23 cellular contexts compared by ENCODE assay signal in the genomic region with DNA sequence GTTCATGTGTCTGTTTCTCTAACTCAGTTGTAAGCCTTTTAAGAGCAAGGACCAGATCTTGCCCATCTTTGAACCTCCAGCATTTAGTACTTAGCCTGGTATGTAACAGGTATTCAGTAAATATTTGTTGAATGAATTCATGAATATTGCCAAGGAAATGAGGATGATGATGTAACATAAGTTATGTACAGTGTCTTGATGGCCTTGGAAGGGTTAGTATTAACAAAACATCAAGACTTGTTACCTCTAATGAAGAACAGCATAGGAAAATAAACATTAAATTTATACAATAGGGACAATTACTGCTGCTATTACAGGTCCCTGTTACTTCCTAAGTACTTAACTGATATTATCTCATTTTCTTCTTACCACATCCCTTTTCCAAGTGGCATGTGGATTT.
DNase-seq lines count a peak whose midpoint lies in the region; ATAC-seq, FAIRE-seq and TF ChIP-seq lines count a peak whose summit lies in the region.
"Had no signal": no experiment of that assay in that cellular context is flagged by ENCODE, and none has a peak within 500 bp of the region (broad histone marks: within the 10 kb centered on the region; RNA-seq: fewer than 3 reads in every experiment).

No MANE protein-coding gene starts in this region.

- H3K14ac ChIP-seq in IMR-90 (replicated peaks; ENCODE audit: low read depth, low read length), result no peak overlapping the region

- no peak overlapping the region for H2BK120ac ChIP-seq in IMR-90 (ENCODE audit: low read depth, low read length)

- no peak for FAIRE-seq in K562 (lab: Jason Lieb, UNC)
- FAIRE-seq: H1, kidney had no signal

- 0 out of 3 replicates have a peak overlapping the region, but pooled peaks have one; percentile 4 for H2BK15ac ChIP-seq in IMR-90 (ENCODE audit: low read depth, low read length)

- dilution Hi-C loops in IMR-90 (cut with HindIII; ENCODE audit: low sequenced_read_pairs, unreplicated experiment), result no loop called here

- H3K9ac ChIP-seq in IMR-90 (ENCODE audit: low read depth, low read length) (no peak overlapping the region), K562 (ENCODE audit: insufficient read depth in 1 of 2, low read depth in 2 of 2, low read length in 2 of 2) (no peak overlapping the region)

- H3K4me3 ChIP-seq in IMR-90 (ENCODE audit: insufficient read depth, low read depth, low read length) (no peak overlapping the region), K562 (no peak overlapping the region), tibial nerve (no peak overlapping the region)
- H3K4me3 ChIP-seq: dorsolateral prefrontal cortex, heart right ventricle, mucosa of descending colon, right atrium auricular region had no signal

- H4K20me1 ChIP-seq in IMR-90 (ENCODE audit: insufficient read depth, low read length), result no peaks in the 10 kb centered on the region
- H4K20me1 ChIP-seq in K562 (replicated peaks; ENCODE audit: control insufficient read depth, insufficient read depth, low read length), result no peaks in the 10 kb centered on the region

- H3K4me2 ChIP-seq in IMR-90 (ENCODE audit: low read depth, low read length) (no peak overlapping the region), K562 (ENCODE audit: insufficient read depth, low read length) (no peak overlapping the region)

- H3K79me2 ChIP-seq in K562 (ENCODE audit: control insufficient read depth, insufficient read depth, low read length), result no peaks in the 10 kb centered on the region

- H3K56ac ChIP-seq in IMR-90 (ENCODE audit: extremely low read depth, insufficient read depth, low read length), result no peak overlapping the region

- 0 out of 2 replicates have a peak, but pooled peaks cover 2% of the 10 kb centered on the region for H3K9me1 ChIP-seq in IMR-90 (ENCODE audit: insufficient read depth, low read length)
- no peaks in the 10 kb centered on the region for H3K9me1 ChIP-seq in K562 (ENCODE audit: control insufficient read depth, insufficient read depth, low read length)

- in situ Hi-C loops in IMR-90 (cut with MboI; ENCODE audit: low sequenced_read_pairs), result no loop called here
- in situ Hi-C loops in K562 (cut with MboI), result no loop called here

- H3K36me3 ChIP-seq in IMR-90 (ENCODE audit: control insufficient read depth, insufficient read depth, low read length) (no peaks in the 10 kb centered on the region), K562 (ENCODE audit: control insufficient read depth, insufficient read depth, low read length) (no peaks in the 10 kb centered on the region), tibial nerve (no peaks in the 10 kb centered on the region)
- H3K36me3 ChIP-seq: heart right ventricle, right atrium auricular region had no signal

- no peaks in the 10 kb centered on the region for H3K36me3 Mint-ChIP-seq in activated T-helper 17 cell treated with anti-CD3 and anti-CD28 coated beads, Interleukin-2, amount 50 U/mL, for 72 hours (ENCODE audit: low read depth)
- H3K36me3 Mint-ChIP-seq: activated naive CD8-positive, alpha-beta T cell treated with anti-CD3 and anti-CD28 coated beads for 36 hours; T-cell; WTC11 had no signal

- H3K4ac ChIP-seq in IMR-90 (ENCODE audit: low read depth, low read length), result no peak overlapping the region

- no peaks in the 10 kb centered on the region for H3K9me3 Mint-ChIP-seq in activated T-helper 17 cell treated with anti-CD3 and anti-CD28 coated beads, Interleukin-2, amount 50 U/mL, for 72 hours
- H3K9me3 Mint-ChIP-seq: T-cell had no signal

- DNase-seq in IMR-90, result peak; percentile 16
- no peak for DNase-seq in K562 (ENCODE audit: extremely low read depth in 1 of 4, low spot score in 3 of 4)
- DNase-seq in iris pigment epithelial cell (ENCODE audit: low read depth), result peak; percentile 64
- DNase-seq in tibial nerve (ENCODE audit: low spot score in 2 of 2), result no peak
- DNase-seq in activated T-cell treated with anti-CD3 and anti-CD28 coated beads, Interleukin-2, amount 50 U/mL, for 1 hour, result no peak
- no peak for DNase-seq in retina
- DNase-seq in SHP77 treated with DMSO at 0.1 percent for 48 hours (lab: John Stamatoyannopoulos, UW), result no peak
- DNase-seq: activated CD8-positive, alpha-beta T cell treated with anti-CD3 and anti-CD28 coated beads, Interleukin-2, amount 10 ng/mL, durations not matched to agents 7 days and 5 days; activated naive CD8-positive, alpha-beta T cell treated with anti-CD3 and anti-CD28 coated beads for 36 hours; activated T-cell treated with anti-CD3 and anti-CD28 coated beads, Interleukin-2, amount 50 U/mL, for 72 hours; dorsolateral prefrontal cortex; kidney; mucosa of descending colon; NCI-H1048; NCI-H2081; NCI-H524; stimulated activated naive CD4-positive, alpha-beta T cell treated with Interleukin-2 at 50 U/mL for 16 hours; T-cell had no signal

- peak overlapping the region; percentile 90; the same call in 1 of the 2 replicates for H3K27ac ChIP-seq in IMR-90 (ENCODE audit: insufficient read depth, low read length)
- H3K27ac ChIP-seq in K562 (ENCODE audit: extremely low read depth, low read depth, low read length), result no peak overlapping the region
- H3K27ac ChIP-seq in tibial nerve, result peak overlapping the region; percentile 61 to 85 (median 78)
- H3K27ac ChIP-seq: dorsolateral prefrontal cortex had no signal

- intact Hi-C loops in IMR-90 (cut with micrococcal nuclease), result no loop called here
- intact Hi-C loops in K562 (cut with micrococcal nuclease), result loop anchor here (5.0 kb wide), 1 partner anchor 41 kb away; no protein-coding TSS in a partner anchor

- H2AFZ ChIP-seq in IMR-90 (replicated peaks; ENCODE audit: low read length, poor library complexity) (no peak overlapping the region), K562 (ENCODE audit: low read depth, low read length) (peak overlapping the region; percentile 78; the same call in 1 of the 2 replicates)

- POLR2A ChIA-PET in IMR-90 (lab: Charles Lee; ENCODE audit: unreplicated experiment) (no interaction called here), K562 (lab: Yijun Ruan, JAX) (no interaction called here)

- no peak overlapping the region for H2AK9ac ChIP-seq in IMR-90 (replicated peaks; ENCODE audit: low read depth, low read length, poor library complexity)

- CTCF ChIA-PET in IMR-90 (lab: Yijun Ruan, JAX), result no interaction called here
- CTCF ChIA-PET in K562 (lab: Yijun Ruan, JAX; ENCODE audit: low intra/inter-chr PET ratio), result no interaction called here

- H3K9me3 ChIP-seq in IMR-90 (ENCODE audit: control insufficient read depth, insufficient read depth, low read length) (no peaks in the 10 kb centered on the region), K562 (replicated peaks; ENCODE audit: control insufficient read depth, insufficient read depth, low read depth, low read length) (no peaks in the 10 kb centered on the region), tibial nerve (no peaks in the 10 kb centered on the region)
- H3K9me3 ChIP-seq: heart right ventricle, mucosa of descending colon, right atrium auricular region had no signal

- peak overlapping the region; percentile 90; the same call in 1 of the 2 replicates for H4K5ac ChIP-seq in IMR-90 (ENCODE audit: low read depth, low read length)

- peaks cover 19% of the 10 kb centered on the region for H3K4me1 ChIP-seq in IMR-90 (ENCODE audit: control insufficient read depth, insufficient read depth, low read length)
- H3K4me1 ChIP-seq in K562 (replicated peaks in 1 of 2; ENCODE audit: control insufficient read depth in 2 of 2, insufficient read depth in 2 of 2, low read length in 2 of 2), result no peaks in the 10 kb centered on the region; a peak in 2 of 5 replicates
- peaks cover 0 to 54% (median 13%) of the 10 kb centered on the region in 4 donors for H3K4me1 ChIP-seq in tibial nerve

- no peak overlapping the region for H2AK5ac ChIP-seq in IMR-90 (ENCODE audit: low read depth, low read length)

- 0 out of 4 replicates have a peak overlapping the region, but pooled peaks of 1 of the 2 experiments have one; percentile 49 for H4K8ac ChIP-seq in IMR-90 (ENCODE audit: low read depth in 2 of 2, low read length in 2 of 2)

- TF ChIP-seq EP300 in K562 (IDR thresholded peaks at IDR 0.05; ENCODE audit: low read length), result no peak
- TF ChIP-seq EP300 in tibial nerve (IDR thresholded peaks at IDR 0.05), result no peak

- ATAC-seq in IMR-90 (ENCODE audit: low read depth) (peak; percentile 42), K562 (no peak)
- no peak for ATAC-seq in activated T-helper 17 cell treated with anti-CD3 and anti-CD28 coated beads, Interleukin-2, amount 50 U/mL, for 72 hours (replicated peaks)
- ATAC-seq: activated CD8-positive, alpha-beta T cell treated with anti-CD3 and anti-CD28 coated beads, Interleukin-2, amount 10 ng/mL, durations not matched to agents 7 days and 5 days; activated T-cell treated with anti-CD3 and anti-CD28 coated beads, Interleukin-2, amount 50 U/mL, for 72 hours; T-cell; WTC11 had no signal

- TF ChIP-seq CTCF in IMR-90 (conservative IDR thresholded peaks at IDR 0.05; ENCODE audit: low read depth, low read length) (no peak), K562 (IDR thresholded peaks at IDR 0.05 in 2 of 3, conservative IDR thresholded peaks at IDR 0.05 in 1 of 3; ENCODE audit: insufficient read depth in 2 of 3, low read depth in 1 of 3, low read length in 3 of 3) (no peak), tibial nerve (IDR thresholded peaks at IDR 0.05) (no peak)

- H4K91ac ChIP-seq in IMR-90 (ENCODE audit: insufficient read depth, low read depth, low read length), result no peak overlapping the region

- no peak overlapping the region for H3K23ac ChIP-seq in IMR-90 (ENCODE audit: low read depth, low read length)

- no TSS peak for BruUV-seq in IMR-90 (replicated peaks; lab: Mats Ljungman, UMichigan)
- BruUV-seq in K562 (replicated peaks; lab: Mats Ljungman, UMichigan), result no TSS peak

- H3K27me3 ChIP-seq in IMR-90 (ENCODE audit: control insufficient read depth, insufficient read depth, low read length), result no peaks in the 10 kb centered on the region
- no peaks in the 10 kb centered on the region for H3K27me3 ChIP-seq in K562 (ENCODE audit: control insufficient read depth in 2 of 2, insufficient read depth in 2 of 2, low read length in 2 of 2)
- H3K27me3 ChIP-seq in tibial nerve, result no peaks in the 10 kb centered on the region
- H3K27me3 ChIP-seq: dorsolateral prefrontal cortex, heart right ventricle, right atrium auricular region had no signal

- H3K79me1 ChIP-seq in IMR-90 (ENCODE audit: low read depth in 1 of 2, low read length in 2 of 2), result no peaks in the 10 kb centered on the region

- no peak overlapping the region for H2BK20ac ChIP-seq in IMR-90 (ENCODE audit: low read depth, low read length)

- H2BK5ac ChIP-seq in IMR-90 (ENCODE audit: low read depth, low read length, poor library complexity, severe bottlenecking), result no peak overlapping the region

- peak overlapping the region; percentile 94; the same call in 1 of the 2 replicates for H3K18ac ChIP-seq in IMR-90 (ENCODE audit: low read depth, low read length)

- H3K4me1 Mint-ChIP-seq in activated T-helper 17 cell treated with anti-CD3 and anti-CD28 coated beads, Interleukin-2, amount 50 U/mL, for 72 hours, result peaks cover 13% of the 10 kb centered on the region
- H3K4me1 Mint-ChIP-seq: activated naive CD8-positive, alpha-beta T cell treated with anti-CD3 and anti-CD28 coated beads for 36 hours; WTC11 had no signal

- H3K27ac Mint-ChIP-seq in activated T-helper 17 cell treated with anti-CD3 and anti-CD28 coated beads, Interleukin-2, amount 50 U/mL, for 72 hours, result no peak overlapping the region
- H3K27ac Mint-ChIP-seq: activated CD8-positive, alpha-beta T cell treated with anti-CD3 and anti-CD28 coated beads, Interleukin-2, amount 10 ng/mL, durations not matched to agents 7 days and 5 days; activated naive CD8-positive, alpha-beta T cell treated with anti-CD3 and anti-CD28 coated beads for 36 hours; activated T-cell treated with anti-CD3 and anti-CD28 coated beads, Interleukin-2, amount 50 U/mL, for 72 hours; T-cell; WTC11 had no signal

- no peak overlapping the region for H3K4me3 Mint-ChIP-seq in activated T-helper 17 cell treated with anti-CD3 and anti-CD28 coated beads, Interleukin-2, amount 50 U/mL, for 72 hours
- H3K4me3 Mint-ChIP-seq: activated CD8-positive, alpha-beta T cell treated with anti-CD3 and anti-CD28 coated beads, Interleukin-2, amount 10 ng/mL, durations not matched to agents 7 days and 5 days; activated naive CD8-positive, alpha-beta T cell treated with anti-CD3 and anti-CD28 coated beads for 36 hours; activated T-cell treated with anti-CD3 and anti-CD28 coated beads, Interleukin-2, amount 50 U/mL, for 72 hours; T-cell; WTC11 had no signal

- TF ChIP-seq POLR2A in IMR-90 (IDR thresholded peaks at IDR 0.05; ENCODE audit: low read depth, low read length) (no peak), K562 (conservative IDR thresholded peaks at IDR 0.05) (no peak), tibial nerve (IDR thresholded peaks at IDR 0.05) (no peak)

- TF ChIP-seq RAD21 in IMR-90 (IDR thresholded peaks at IDR 0.05; ENCODE audit: low read length), result no peak
- no peak for TF ChIP-seq RAD21 in K562 (CRISPR knock-in tag; conservative IDR thresholded peaks at IDR 0.05 in 1 of 2, IDR thresholded peaks at IDR 0.05 in 1 of 2)

- H3K27me3 Mint-ChIP-seq in activated T-helper 17 cell treated with anti-CD3 and anti-CD28 coated beads, Interleukin-2, amount 50 U/mL, for 72 hours, result no peaks in the 10 kb centered on the region
- H3K27me3 Mint-ChIP-seq: T-cell had no signal

Comparison
In these comparisons a context has a peak if more than half of its experiments do, and no peak if none do; other contexts are left out.
1. DNase-seq: peak in IMR-90 (single experiment) and iris pigment epithelial cell (single experiment); none in K562 (0 of 4), tibial nerve (0 of 2), activated T-cell treated with anti-CD3 and anti-CD28 coated beads, Interleukin-2, amount 50 U/mL, for 1 hour (single experiment), retina (single experiment) and SHP77 treated with DMSO at 0.1 percent for 48 hours (single experiment).